ENCODE assay signal across 26 cellular contexts in the genomic region with DNA sequence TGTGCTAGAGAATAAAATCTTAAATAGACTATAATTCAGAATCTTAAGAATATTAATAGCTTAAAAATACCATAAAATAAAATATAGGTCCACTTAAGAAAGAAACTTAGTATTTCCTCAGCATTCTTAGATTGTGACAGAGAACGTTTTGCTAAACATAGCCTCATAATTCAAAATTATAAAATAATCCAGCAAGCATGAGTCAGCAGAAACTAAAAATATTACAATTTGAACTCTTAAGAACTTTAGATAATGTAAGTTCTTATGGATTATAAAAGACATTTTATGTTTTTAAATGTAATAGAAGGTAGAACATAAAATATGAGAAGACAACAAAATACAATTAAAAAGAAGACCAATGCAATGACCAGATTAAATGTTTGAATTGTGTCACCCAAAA.
"Had no signal": no experiment of that assay in that cellular context is flagged by ENCODE, and none has a peak within 500 bp of the region (broad histone marks: within the 10 kb centered on the region; RNA-seq: fewer than 3 reads in every experiment).

No MANE protein-coding gene starts in this region.

- H3K4me2 ChIP-seq: neural progenitor cell had no signal

- H3K4me3 ChIP-seq: left ventricle myocardium inferior, lung, neural progenitor cell, ovary, right atrium auricular region, sigmoid colon, spleen, suprapubic skin, thoracic aorta, tibial artery, upper lobe of right lung had no signal

- H3K9me3 ChIP-seq: left ventricle myocardium inferior, neutrophil, ovary, right atrium auricular region, sigmoid colon, spleen, suprapubic skin, thoracic aorta, tibial artery, upper lobe of right lung had no signal

- H3K4me1 ChIP-seq: left ventricle myocardium inferior, neural progenitor cell, right atrium auricular region, sigmoid colon, spleen, suprapubic skin, tibial artery, upper lobe of right lung had no signal

- H3K36me3 ChIP-seq: left ventricle myocardium inferior, neural progenitor cell, neutrophil, ovary, right atrium auricular region, sigmoid colon, spleen, suprapubic skin, thoracic aorta, tibial artery, upper lobe of right lung had no signal

- DNase-seq: hypothalamus; immature natural killer cell; left ventricle myocardium inferior; mesendoderm; naive B cell; natural killer cell; nephron progenitor cell; occipital lobe; ovary; sigmoid colon; small intestine; spleen; stimulated activated CD4-positive, alpha-beta T cell treated with anti-CD3 and anti-CD28 coated beads, Interleukin-4, amount 100 ng/mL, for 24 hours; stimulated activated naive CD4-positive, alpha-beta T cell; tibial artery; trophoblast cell; upper lobe of right lung had no signal

- H3K27ac ChIP-seq: left ventricle myocardium inferior, neural progenitor cell, neutrophil, ovary, right atrium auricular region, sigmoid colon, spleen, suprapubic skin, thoracic aorta, tibial artery, upper lobe of right lung had no signal

- FAIRE-seq: islet of Langerhans, small intestine, urothelium cell line had no signal

- H3K27me3 ChIP-seq: neural progenitor cell, neutrophil, ovary, right atrium auricular region, sigmoid colon, spleen, suprapubic skin, tibial artery, upper lobe of right lung had no signal

- H3K9ac ChIP-seq: neural progenitor cell had no signal

- ATAC-seq: natural killer cell; stimulated activated effector memory CD8-positive, alpha-beta T cell treated with anti-CD3 and anti-CD28 coated beads, Interleukin-12 subunit alpha, Interleukin-12 subunit beta, amount 100 ng/mL, for 72 hours; upper lobe of right lung had no signal
